ENCODE assay signal across 17 cellular contexts in the genomic region with DNA sequence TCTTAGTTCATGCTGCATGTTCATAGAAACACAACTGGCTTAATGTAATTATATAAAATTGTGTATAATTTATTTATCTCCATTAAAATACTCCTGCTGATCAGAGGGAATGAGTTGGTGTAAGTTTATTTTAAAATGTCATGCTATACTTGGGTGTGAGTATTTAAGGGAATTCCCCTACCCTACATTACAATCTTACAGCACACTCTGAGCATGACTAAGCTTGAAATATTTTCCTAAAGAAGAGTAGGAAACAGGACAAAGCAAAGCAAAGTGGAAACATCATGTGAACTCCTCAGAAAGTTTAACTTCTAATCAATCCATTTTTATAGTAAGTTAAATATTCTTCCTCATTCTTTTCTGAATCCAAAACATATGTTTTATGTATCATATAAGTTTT.
A peak's percentile ranks its signal among the peaks of the same experiment; 100 is the strongest.
DNase-seq lines count a peak whose midpoint lies in the region; ATAC-seq, FAIRE-seq and TF ChIP-seq lines count a peak whose summit lies in the region.
"Had no signal": no experiment of that assay in that cellular context is flagged by ENCODE, and none has a peak within 500 bp of the region (broad histone marks: within the 10 kb centered on the region; RNA-seq: fewer than 3 reads in every experiment).

No MANE protein-coding gene starts in this region.

- TF ChIP-seq POLR2A in H54 (IDR thresholded peaks at IDR 0.05; ENCODE audit: low read depth, low read length) (no peak), lower leg skin (IDR thresholded peaks at IDR 0.05) (no peak)

- H3K9me3 ChIP-seq in SK-N-SH (no peaks in the 10 kb centered on the region), osteoblast (ENCODE audit: low read depth, low read length) (no peaks in the 10 kb centered on the region), left ventricle myocardium inferior (replicated peaks) (no peaks in the 10 kb centered on the region)

- H3K4me3 ChIP-seq in SK-N-SH (ENCODE audit: low read depth in 2 of 2, low read length in 1 of 2) (no peak overlapping the region), osteoblast (ENCODE audit: insufficient read depth, low read length) (no peak overlapping the region), lower leg skin (ENCODE audit: low read depth, poor library complexity, severe bottlenecking) (no peak overlapping the region), left ventricle myocardium inferior (no peak overlapping the region)
- H3K4me3 ChIP-seq: cardiac muscle cell had no signal

- peak overlapping the region; percentile 29; the same call in 1 of the 2 replicates for H3K9ac ChIP-seq in SK-N-SH

- H3K79me2 ChIP-seq in SK-N-SH (ENCODE audit: insufficient read depth) (no peaks in the 10 kb centered on the region), osteoblast (ENCODE audit: insufficient read depth, low read length) (no peaks in the 10 kb centered on the region)

- intact Hi-C loops in lower leg skin (cut with DNase I; ENCODE audit: low total_unique reads) (no loop called here), left ventricle myocardium inferior (cut with micrococcal nuclease) (no loop called here)

- TF ChIP-seq EP300 in SK-N-SH (IDR thresholded peaks at IDR 0.05; ENCODE audit: borderline replicate concordance in 1 of 2, low read depth in 1 of 2, low read length in 1 of 2), result 0 out of 4 replicates have a peak, but pooled peaks of 1 of the 2 experiments have one; percentile 26

- H4K20me1 ChIP-seq in SK-N-SH (ENCODE audit: insufficient read depth), result no peaks in the 10 kb centered on the region
- no peaks in the 10 kb centered on the region for H4K20me1 ChIP-seq in osteoblast (ENCODE audit: insufficient read depth, low read length)

- no peaks in the 10 kb centered on the region for H3K36me3 ChIP-seq in SK-N-SH (replicated peaks in 1 of 2; ENCODE audit: control insufficient read depth in 1 of 2, insufficient read depth in 2 of 2, low read length in 1 of 2)
- H3K36me3 ChIP-seq in osteoblast (ENCODE audit: insufficient read depth, low read length), result no peaks in the 10 kb centered on the region
- H3K36me3 ChIP-seq in left ventricle myocardium inferior, result no peaks in the 10 kb centered on the region
- H3K36me3 ChIP-seq: cardiac muscle cell had no signal

- 0 out of 2 replicates have a peak overlapping the region, but pooled peaks have one; percentile 65 for H2AFZ ChIP-seq in SK-N-SH (ENCODE audit: low read depth)
- no peak overlapping the region for H2AFZ ChIP-seq in osteoblast (ENCODE audit: low read length)

- DNase-seq in H54 (ENCODE audit: insufficient read length, low spot score) (no peak), SK-N-SH (no peak), fibroblast of gingiva (ENCODE audit: low read depth) (peak; percentile 13), osteoblast (ENCODE audit: insufficient read length, low spot score, missing footprints) (peak; percentile 19), lower leg skin (ENCODE audit: low spot score in 2 of 2) (no peak), left ventricle myocardium inferior (no peak)
- DNase-seq: activated CD8-positive, alpha-beta T cell treated with anti-CD3 and anti-CD28 coated beads for 36 hours; activated effector memory CD4-positive, alpha-beta T cell treated with Interleukin-2 at 50 U/mL for 16 hours; CD4-positive, alpha-beta T cell; H7; Karpas-422; NCI-H146; NCI-H510A treated with DMSO at 0.1 percent for 48 hours had no signal

- TF ChIP-seq CTCF in SK-N-SH (IDR thresholded peaks at IDR 0.05), result no peak
- no peak for TF ChIP-seq CTCF in osteoblast (IDR thresholded peaks at IDR 0.05; ENCODE audit: extremely low read depth, low read depth, low read length)
- no peak for TF ChIP-seq CTCF in lower leg skin (IDR thresholded peaks at IDR 0.05)
- TF ChIP-seq CTCF in left ventricle myocardium inferior (IDR thresholded peaks at IDR 0.05; ENCODE audit: borderline replicate concordance), result no peak

- H3K9me2 ChIP-seq in SK-N-SH, result no peaks in the 10 kb centered on the region

- POLR2A ChIA-PET in SK-N-SH (lab: Yijun Ruan, JAX), result no interaction called here

- CTCF ChIA-PET in SK-N-SH (lab: Yijun Ruan, JAX), result no interaction called here

- H3K4me2 ChIP-seq in SK-N-SH (peak overlapping the region; percentile 26; the same call in 1 of the 2 replicates), osteoblast (ENCODE audit: insufficient read depth, low read length) (no peak overlapping the region)

- no peaks in the 10 kb centered on the region for H3K27me3 ChIP-seq in SK-N-SH (ENCODE audit: insufficient read depth)
- H3K27me3 ChIP-seq in osteoblast (ENCODE audit: insufficient read depth, low read length), result no peaks in the 10 kb centered on the region
- no peaks in the 10 kb centered on the region for H3K27me3 ChIP-seq in left ventricle myocardium inferior (ENCODE audit: low read depth)
- H3K27me3 ChIP-seq: cardiac muscle cell had no signal

- peaks cover 0 to 27% of the 10 kb centered on the region in 2 experiments; a peak in 2 of 4 replicates for H3K4me1 ChIP-seq in SK-N-SH (ENCODE audit: control insufficient read depth in 1 of 2, insufficient read depth in 2 of 2, low read depth in 1 of 2, low read length in 1 of 2)
- peaks cover 21% of the 10 kb centered on the region for H3K4me1 ChIP-seq in osteoblast (ENCODE audit: insufficient read depth, low read length)
- no peaks in the 10 kb centered on the region for H3K4me1 ChIP-seq in left ventricle myocardium inferior

- TF ChIP-seq RAD21 in SK-N-SH (IDR thresholded peaks at IDR 0.05; ENCODE audit: low read length), result no peak

- ATAC-seq in HG03108 (IDR thresholded peaks at IDR 0.05; ENCODE audit: unreplicated experiment), result no peak
- ATAC-seq in GM19023 (IDR thresholded peaks at IDR 0.05; ENCODE audit: unreplicated experiment), result no peak
- ATAC-seq: activated CD8-positive, alpha-beta T cell treated with anti-CD3 and anti-CD28 coated beads for 36 hours; Right ventricle myocardium inferior had no signal

- peaks cover 32% of the 10 kb centered on the region for H3F3A ChIP-seq in SK-N-SH (replicated peaks; ENCODE audit: insufficient read depth)

- peak; percentile 95 for FAIRE-seq in H54 (lab: Jason Lieb, UNC)

- H3K27ac ChIP-seq in SK-N-SH (ENCODE audit: low read depth in 2 of 2, low read length in 1 of 2) (peak overlapping the region in 1 of 2 experiments; percentile 94; a peak in 2 of 4 replicates), osteoblast (ENCODE audit: low read depth, low read length) (peak overlapping the region; percentile 37), left ventricle myocardium inferior (replicated peaks) (no peak overlapping the region)
- H3K27ac ChIP-seq: cardiac muscle cell had no signal

TF ChIP-seq in SK-N-SH, 30 proteins besides CTCF, POLR2A, EP300 and RAD21:
- TF ChIP-seq POLR2AphosphoS5 (IDR thresholded peaks at IDR 0.05; ENCODE audit: low read depth, low read length) (no peak), RXRA (IDR thresholded peaks at IDR 0.05; ENCODE audit: borderline replicate concordance, low read depth) (no peak), USF1 (IDR thresholded peaks at IDR 0.05; ENCODE audit: borderline replicate concordance, low read depth) (no peak), RFX5 (IDR thresholded peaks at IDR 0.05; ENCODE audit: low read length) (no peak), ELF1 (IDR thresholded peaks at IDR 0.05) (0 out of 2 replicates have a peak, but pooled peaks have one; percentile 13), FOSL2 (IDR thresholded peaks at IDR 0.05; ENCODE audit: borderline replicate concordance, low read depth) (peak; percentile 34), EZH2phosphoT487 (IDR thresholded peaks at IDR 0.05; ENCODE audit: borderline replicate concordance, low read depth) (no peak), JUND (IDR thresholded peaks at IDR 0.05) (peak; percentile 42), TCF12 (IDR thresholded peaks at IDR 0.05) (no peak), YY1 (IDR thresholded peaks at IDR 0.05; ENCODE audit: low read depth) (no peak), REST (IDR thresholded peaks at IDR 0.05; ENCODE audit: low read depth, low read length) (no peak), NFIC (IDR thresholded peaks at IDR 0.05; ENCODE audit: borderline replicate concordance) (no peak), GATA2 (CRISPR knock-in tag; IDR thresholded peaks at IDR 0.05) (no peak)

Comparison
In these comparisons a context has a peak if more than half of its experiments do, and no peak if none do; other contexts are left out.
1. DNase-seq: peak in fibroblast of gingiva (single experiment) and osteoblast (single experiment); none in H54 (single experiment), SK-N-SH (single experiment), lower leg skin (0 of 2) and left ventricle myocardium inferior (single experiment).